In genomic region chr19:933553-933882, GRCh38 we compare ENCODE assay signal across 13 cellular contexts. TPM values are rescaled to one million over a fixed set of nuclear protein-coding genes. Genes with fewer than 3 reads are reported as not detected.
DNase-seq lines count a peak whose midpoint lies in the region; ATAC-seq, FAIRE-seq and TF ChIP-seq lines count a peak whose summit lies in the region.
"Had no signal": no experiment of that assay in that cellular context is flagged by ENCODE, and none has a peak within 500 bp of the region (broad histone marks: within the 10 kb centered on the region; RNA-seq: fewer than 3 reads in every experiment).

No MANE protein-coding gene starts in this region.

- H3K4me3 ChIP-seq in HUES64 (ENCODE audit: low read length) (no peak overlapping the region), mucosa of rectum (ENCODE audit: low read length in 2 of 2) (no peak overlapping the region), suprapubic skin (no peak overlapping the region)

- peak overlapping the region; percentile 41; the same call in 1 of the 2 replicates for H3K27ac ChIP-seq in HUES64 (ENCODE audit: low read depth, low read length)
- peak overlapping the region; percentile 28 to 48 for H3K27ac ChIP-seq in mucosa of rectum (ENCODE audit: low read depth in 2 of 2, low read length in 2 of 2)
- peak overlapping the region; percentile 7 for H3K27ac ChIP-seq in suprapubic skin

- H3K4me1 ChIP-seq in HUES64 (ENCODE audit: insufficient read depth, low read length) = no peaks in the 10 kb centered on the region; the same call in none of the 2 replicates
- H3K4me1 ChIP-seq in mucosa of rectum (ENCODE audit: control insufficient read depth in 2 of 2, insufficient read depth in 2 of 2, low read length in 2 of 2) = peaks cover 17 to 24% of the 10 kb centered on the region in 2 donors
- peaks cover 34% of the 10 kb centered on the region for H3K4me1 ChIP-seq in suprapubic skin

- TF ChIP-seq EP300 in suprapubic skin (IDR thresholded peaks at IDR 0.05) = no peak

- intact Hi-C loops in MCF 10A (cut with micrococcal nuclease) = no loop called here

- TF ChIP-seq CTCF in MCF 10A (IDR thresholded peaks at IDR 0.05; ENCODE audit: unreplicated experiment) (no peak), suprapubic skin (IDR thresholded peaks at IDR 0.05) (no peak)

- no TSS peak for BruUV-seq in MCF 10A (replicated peaks; lab: Mats Ljungman, UMichigan)

- H3K36me3 ChIP-seq in HUES64 (ENCODE audit: insufficient read depth, low read length) (peaks cover 42% of the 10 kb centered on the region), mucosa of rectum (ENCODE audit: control insufficient read depth in 2 of 2, insufficient read depth in 2 of 2, low read length in 2 of 2) (no peaks in the 10 kb centered on the region), suprapubic skin (peaks cover 8% of the 10 kb centered on the region)

- POLR2A ChIA-PET in MCF 10A (lab: Yijun Ruan, JAX) = interaction anchor here (0.6 to 1.5 kb wide), 7 partner anchors 8 to 236 kb away, joined by 3 to 7 read pairs (median 3); partner anchors contain the start of genes MED16, R3HDM4, RNU6-9 and WDR18
- POLR2A ChIA-PET in naive thymus-derived CD8-positive, alpha-beta T cell (lab: Charles Lee) = interaction anchor here (0.7 to 1.5 kb wide), 5 partner anchors 10 to 913 kb away, joined by 3 to 7 read pairs (median 5); partner anchors contain the start of gene CIRBP

- no peak overlapping the region for H3K27ac Mint-ChIP-seq in MCF 10A (ENCODE audit: low read depth, unreplicated experiment)
- peak overlapping the region in 1 of 10 donors; percentile 20 for H3K27ac Mint-ChIP-seq in naive thymus-derived CD8-positive, alpha-beta T cell

- peaks cover 30% of the 10 kb centered on the region for H3K36me3 Mint-ChIP-seq in MCF 10A (ENCODE audit: insufficient read depth, unreplicated experiment)
- no peaks in the 10 kb centered on the region for H3K36me3 Mint-ChIP-seq in naive thymus-derived CD8-positive, alpha-beta T cell

- TF ChIP-seq POLR2A in suprapubic skin (IDR thresholded peaks at IDR 0.05) = no peak

- DNase-seq in MCF 10A (ENCODE audit: unreplicated experiment) = no peak
- no peak for DNase-seq in suprapubic skin (ENCODE audit: low spot score in 2 of 2)
- no peak for DNase-seq in NCI-H748 (lab: John Stamatoyannopoulos, UW; ENCODE audit: unreplicated experiment)
- DNase-seq in frontal cortex (ENCODE audit: low spot score in 2 of 2) = no peak
- no peak for DNase-seq in GDM1 (lab: John Stamatoyannopoulos, UW)
- no peak for DNase-seq in naive thymus-derived CD8-positive, alpha-beta T cell
- DNase-seq: SHP77 treated with DMSO at 0.1 percent for 48 hours had no signal

- no peak for ATAC-seq in naive thymus-derived CD8-positive, alpha-beta T cell
- ATAC-seq: left lobe of liver had no signal

- 70% methylated on average over 12 of the region's 14 CpGs for WGBS in HUES64
- 20% methylated on average over 1 of the region's 14 CpGs for WGBS in suprapubic skin

- H3K9me3 Mint-ChIP-seq in MCF 10A (ENCODE audit: unreplicated experiment) = no peaks in the 10 kb centered on the region
- peaks cover 0 to 2% (median 0%) of the 10 kb centered on the region in 9 donors for H3K9me3 Mint-ChIP-seq in naive thymus-derived CD8-positive, alpha-beta T cell

- CTCF ChIA-PET in MCF 10A (lab: Yijun Ruan, JAX) = no interaction called here

- no peaks in the 10 kb centered on the region for H3K27me3 Mint-ChIP-seq in MCF 10A (ENCODE audit: insufficient read depth, unreplicated experiment)
- no peaks in the 10 kb centered on the region for H3K27me3 Mint-ChIP-seq in naive thymus-derived CD8-positive, alpha-beta T cell

- FAIRE-seq in frontal cortex (lab: Jason Lieb, UNC) = no peak
- FAIRE-seq: D721Med had no signal

- H3K4me3 Mint-ChIP-seq in MCF 10A (ENCODE audit: unreplicated experiment) = peak overlapping the region; percentile 14
- peak overlapping the region in 2 of 10 donors; percentile 41 to 82 for H3K4me3 Mint-ChIP-seq in naive thymus-derived CD8-positive, alpha-beta T cell

- H3K4me1 Mint-ChIP-seq in MCF 10A (ENCODE audit: insufficient read depth, unreplicated experiment) = peaks cover 18% of the 10 kb centered on the region
- H3K4me1 Mint-ChIP-seq in naive thymus-derived CD8-positive, alpha-beta T cell = peaks cover 9 to 49% (median 39%) of the 10 kb centered on the region in 4 donors

- H3K9ac ChIP-seq in HUES64 (ENCODE audit: low read depth, low read length) = no peak overlapping the region
- no peak overlapping the region for H3K9ac ChIP-seq in mucosa of rectum (ENCODE audit: low read depth in 1 of 2, low read length in 2 of 2)

- H3K27me3 ChIP-seq in HUES64 (ENCODE audit: insufficient read depth, low read length) (no peaks in the 10 kb centered on the region), mucosa of rectum (ENCODE audit: control insufficient read depth in 2 of 2, insufficient read depth in 2 of 2, low read length in 2 of 2) (no peaks in the 10 kb centered on the region), suprapubic skin (no peaks in the 10 kb centered on the region)

- H3K9me3 ChIP-seq in HUES64 (ENCODE audit: insufficient read depth, low read depth, low read length) = no peaks in the 10 kb centered on the region
- no peaks in the 10 kb centered on the region for H3K9me3 ChIP-seq in mucosa of rectum (ENCODE audit: control insufficient read depth in 2 of 2, low read length in 2 of 2)
- no peaks in the 10 kb centered on the region for H3K9me3 ChIP-seq in suprapubic skin

RNA-seq across cellular contexts. Expression of gene ARID3A, which starts 7.7 kb away (rescaled TPM):
- polyA plus RNA-seq in HUES64 (2013, experiment 1 of 2) = 44.2 TPM
- 51.5 TPM for polyA plus RNA-seq in HUES64 (2013, experiment 2 of 2)
- total RNA-seq in MCF 10A (2022) (10.2 and 13.1 TPM in 2 replicates), suprapubic skin (1 to 10 TPM; 4.7 to 7.5 (median 6.1) TPM), frontal cortex (2.4 TPM)
- 1 to 10 TPM; 3.5 to 5.0 TPM for total RNA-seq in naive thymus-derived CD8-positive, alpha-beta T cell
- polyA plus RNA-seq in naive thymus-derived CD8-positive, alpha-beta T cell = under 1 TPM; 0.09 to 0.58 (median 0.16) TPM

RNA-seq across cellular contexts. Expression of gene KISS1R, which starts 16.4 kb away (rescaled TPM):
- 0.75 TPM for polyA plus RNA-seq in HUES64 (2013, experiment 1 of 2)
- 1.3 TPM for polyA plus RNA-seq in HUES64 (2013, experiment 2 of 2)
- total RNA-seq in MCF 10A (2022) (not detected in 2 replicates), suprapubic skin (under 1 TPM in 1 of 4 donors, not detected in 3; 0.29 TPM), frontal cortex (0.41 TPM)
- 1 to 10 TPM; 1.4 to 2.6 TPM for total RNA-seq in naive thymus-derived CD8-positive, alpha-beta T cell
- polyA plus RNA-seq in naive thymus-derived CD8-positive, alpha-beta T cell = under 1 TPM; 0.18 to 0.58 (median 0.52) TPM
- total RNA-seq: left lobe of liver, LHCN-M2 had no signal

RNA-seq across cellular contexts. Expression of gene R3HDM4, which starts 20.5 kb away (rescaled TPM):
- polyA plus RNA-seq in HUES64 (2013, experiment 1 of 2) = 44.1 TPM
- 48.1 TPM for polyA plus RNA-seq in HUES64 (2013, experiment 2 of 2)
- total RNA-seq in MCF 10A (2022) (65.7 and 73.6 TPM in 2 replicates), suprapubic skin (10 to 100 TPM; 41.3 to 58.3 (median 51.2) TPM), frontal cortex (26.5 TPM)
- 100 to 1,000 TPM; 179 to 184 TPM for total RNA-seq in naive thymus-derived CD8-positive, alpha-beta T cell
- 100 to 1,000 TPM; 137 to 238 (median 182) TPM for polyA plus RNA-seq in naive thymus-derived CD8-positive, alpha-beta T cell

RNA-seq across cellular contexts. Expression of gene RNU6-9, which starts 40.2 kb away (rescaled TPM):
- polyA plus RNA-seq in HUES64 (2013, experiment 1 of 2) = under 0.01 TPM
- under 0.01 TPM for polyA plus RNA-seq in HUES64 (2013, experiment 2 of 2)
- total RNA-seq in MCF 10A (2022) (not detected in 2 replicates), suprapubic skin (not detected), frontal cortex (not detected)
- not detected for total RNA-seq in naive thymus-derived CD8-positive, alpha-beta T cell
- polyA plus RNA-seq in naive thymus-derived CD8-positive, alpha-beta T cell = not detected
- total RNA-seq: H7, left lobe of liver, LHCN-M2 had no signal

RNA-seq across cellular contexts. Expression of gene MED16, which starts 40.5 kb away (rescaled TPM):
- polyA plus RNA-seq in HUES64 (2013, experiment 1 of 2) = 53.6 TPM
- 56.6 TPM for polyA plus RNA-seq in HUES64 (2013, experiment 2 of 2)
- total RNA-seq in MCF 10A (2022) (52.7 and 61.0 TPM in 2 replicates), suprapubic skin (10 to 100 TPM; 45.1 to 63.9 (median 57.0) TPM), frontal cortex (15.9 TPM)
- 10 to 100 TPM; 65.9 to 68.8 TPM for total RNA-seq in naive thymus-derived CD8-positive, alpha-beta T cell
- polyA plus RNA-seq in naive thymus-derived CD8-positive, alpha-beta T cell = 100 to 1,000 TPM in 1 of 3 donors, 10 to 100 TPM in 2; 54.3 to 117 (median 72.4) TPM
